In genomic region chr1:53112861-53113260, GRCh38 we compare ENCODE assay signal across 17 cellular contexts. TPM values are rescaled to one million over a fixed set of nuclear protein-coding genes. Genes with fewer than 3 reads are reported as not detected.
"Had no signal": no experiment of that assay in that cellular context is flagged by ENCODE, and none has a peak within 500 bp of the region (broad histone marks: within the 10 kb centered on the region; RNA-seq: fewer than 3 reads in every experiment).

No MANE protein-coding gene starts in this region.

- ATAC-seq: activated naive CD4-positive, alpha-beta T cell treated with anti-CD3 and anti-CD28 coated beads, Interleukin-2, amount 50 U/mL, for 72 hours; left ventricle myocardium superior had no signal

- DNase-seq: activated CD4-positive, alpha-beta T cell treated with anti-CD3 and anti-CD28 coated beads for 1 hour; activated CD4-positive, alpha-beta T cell treated with anti-CD3 and anti-CD28 coated beads, Interleukin-2, amount 50 U/mL, for 48 hours; activated effector memory CD4-positive, alpha-beta T cell treated with anti-CD3 and anti-CD28 coated beads, Interleukin-2, amount 50 U/mL, for 16 hours; activated T-cell treated with anti-CD3 and anti-CD28 coated beads, Interleukin-2, amount 50 U/mL, for 24 hours; amygdala; effector CD8-positive, alpha-beta T cell; foreskin melanocyte; left ventricle myocardium superior; nucleus accumbens; stimulated activated CD4-positive, alpha-beta T cell treated with anti-CD3 and anti-CD28 coated beads, Interleukin-4, amount 100 ng/mL, for 24 hours; stimulated activated naive CD4-positive, alpha-beta T cell; SW 1271 had no signal

- H3K4me3 ChIP-seq: skin epidermis had no signal

- FAIRE-seq: endothelial cell of umbilical vein had no signal

RNA-seq across cellular contexts. Expression of gene SLC1A7, which starts 29.6 kb away (rescaled TPM):
- total RNA-seq: activated naive CD4-positive, alpha-beta T cell treated with anti-CD3 and anti-CD28 coated beads, Interleukin-2, amount 50 U/mL, for 72 hours; endothelial cell of umbilical vein; kidney epithelial cell; T-helper 2 cell treated with Interferon-gamma antibody and Interleukin-4, amounts not matched to agents 100 ng/mL and 5 ng/mL, for 36 hours had no signal
- polyA plus RNA-seq: endothelial cell of umbilical vein had no signal

RNA-seq across cellular contexts. Expression of gene PODN, which starts 50.8 kb away (rescaled TPM):
- total RNA-seq: activated naive CD4-positive, alpha-beta T cell treated with anti-CD3 and anti-CD28 coated beads, Interleukin-2, amount 50 U/mL, for 72 hours; kidney epithelial cell; T-helper 2 cell treated with Interferon-gamma antibody and Interleukin-4, amounts not matched to agents 100 ng/mL and 5 ng/mL, for 36 hours had no signal
